Comparison of ENCODE assay signal across 8 cellular contexts in genomic region chr1:206469933-206470691, GRCh38. TPM values are rescaled to one million over a fixed set of nuclear protein-coding genes. Genes with fewer than 3 reads are reported as not detected.
DNase-seq lines count a peak whose midpoint lies in the region; TF ChIP-seq lines count a peak whose summit lies in the region.

Gene IKBKE (plus strand): TSS chr1:206470476. CDS start chr1:206473228, 2,752 bp downstream.

- peak within 1 kb of the TSS; percentile 65 for H3K4ac ChIP-seq in mesendoderm (ENCODE audit: low read depth, low read length)

- no peak within 1 kb of the TSS for H2AK5ac ChIP-seq in mesendoderm (ENCODE audit: low read length)

- H3K9me3 Mint-ChIP-seq in HFFc6 (no peaks in the 10 kb centered on the region), endodermal cell (no peaks in the 10 kb centered on the region)

- H3K27ac Mint-ChIP-seq in HFFc6 (peak within 1 kb of the TSS; percentile 86), endodermal cell (peak within 1 kb of the TSS; percentile 72)

- peak within 1 kb of the TSS; percentile 82 for H2BK5ac ChIP-seq in mesendoderm (ENCODE audit: low read length)

- peak within 1 kb of the TSS; percentile 92 for H3K4me2 ChIP-seq in mesendoderm (ENCODE audit: low read length)

- peak within 1 kb of the TSS; percentile 86 for H3K4me3 Mint-ChIP-seq in HFFc6
- H3K4me3 Mint-ChIP-seq in endodermal cell = peak within 1 kb of the TSS; percentile 63

- no peaks in the 10 kb centered on the region for H3K9me3 ChIP-seq in endodermal cell (ENCODE audit: control insufficient read depth, low read length)

- H3K4me1 ChIP-seq in endodermal cell (ENCODE audit: control insufficient read depth, insufficient read depth, low read length) (peaks cover 15% of the 10 kb centered on the region), mesendoderm (ENCODE audit: control insufficient read depth, low read depth, low read length) (peaks cover 20% of the 10 kb centered on the region)

- H3K23ac ChIP-seq in mesendoderm (ENCODE audit: low read length) = no peak within 1 kb of the TSS

- TF ChIP-seq CTCF in HFFc6 (IDR thresholded peaks at IDR 0.05) (peak; percentile 52), endodermal cell (conservative IDR thresholded peaks at IDR 0.05) (peak; percentile 61)

- no peaks in the 10 kb centered on the region for H3K79me2 ChIP-seq in mesendoderm (ENCODE audit: control insufficient read depth, insufficient read depth, low read length)

- no peaks in the 10 kb centered on the region for H3K36me3 ChIP-seq in endodermal cell (ENCODE audit: control insufficient read depth, insufficient read depth, low read length)
- no peaks in the 10 kb centered on the region for H3K36me3 ChIP-seq in mesendoderm (ENCODE audit: control insufficient read depth, insufficient read depth, low read length)

- peaks cover 10% of the 10 kb centered on the region for H3K27me3 Mint-ChIP-seq in HFFc6 (ENCODE audit: insufficient read depth)
- H3K27me3 Mint-ChIP-seq in endodermal cell (ENCODE audit: insufficient read depth) = peaks cover 21% of the 10 kb centered on the region

- H4K8ac ChIP-seq in mesendoderm (ENCODE audit: low read depth, low read length) = no peak within 1 kb of the TSS

- peaks cover 68% of the 10 kb centered on the region for H3K4me1 Mint-ChIP-seq in HFFc6 (ENCODE audit: low read depth)
- H3K4me1 Mint-ChIP-seq in endodermal cell = peaks cover 40% of the 10 kb centered on the region

- no peak within 1 kb of the TSS for H4K5ac ChIP-seq in mesendoderm (ENCODE audit: low read length)

- H3K4me3 ChIP-seq in endodermal cell (ENCODE audit: low read length) = peak within 1 kb of the TSS; percentile 87
- peak within 1 kb of the TSS; percentile 53 for H3K4me3 ChIP-seq in mesendoderm (ENCODE audit: low read length)

- H3K18ac ChIP-seq in mesendoderm (ENCODE audit: low read length) = peak within 1 kb of the TSS; percentile 12

- peak within 1 kb of the TSS; percentile 89 for H3K56ac ChIP-seq in mesendoderm (ENCODE audit: low read length)

- H2BK15ac ChIP-seq in mesendoderm (replicated peaks; ENCODE audit: low read depth) = no peak within 1 kb of the TSS

- H3K79me1 ChIP-seq in mesendoderm (ENCODE audit: low read length) = no peaks in the 10 kb centered on the region

- H3K27ac ChIP-seq in endodermal cell (ENCODE audit: low read depth, low read length) (no peak within 1 kb of the TSS), mesendoderm (ENCODE audit: low read depth, low read length) (peak within 1 kb of the TSS; percentile 40)

- H3K9ac ChIP-seq in endodermal cell (ENCODE audit: extremely low read depth, low read length, poor library complexity, severe bottlenecking) = peak within 1 kb of the TSS; percentile 25
- H3K9ac ChIP-seq in mesendoderm (ENCODE audit: low read length) = peak within 1 kb of the TSS; percentile 63

- 26 to 67% methylated on average over 1 to 10 of the region's 10 CpGs for WGBS in endodermal cell (ENCODE audit: insufficient coverage in 1 of 2, insufficient read length in 1 of 2), 2 experiments
- WGBS in mesendoderm (ENCODE audit: extremely low coverage, insufficient coverage, low lambda C conversion rate) = no CpG with 5 or more reads among the region's 10 CpGs

- no peak within 1 kb of the TSS for H2BK120ac ChIP-seq in mesendoderm (ENCODE audit: low read depth, low read length)

- no peaks in the 10 kb centered on the region for H3K27me3 ChIP-seq in endodermal cell (ENCODE audit: control insufficient read depth, insufficient read depth, low read length, poor library complexity, severe bottlenecking)
- no peaks in the 10 kb centered on the region for H3K27me3 ChIP-seq in mesendoderm (ENCODE audit: insufficient read depth, low read length, poor library complexity)

- DNase-seq in activated T-cell treated with anti-CD3 and anti-CD28 coated beads for 24 hours (ENCODE audit: low read depth) (peak; percentile 39), activated T-cell treated with anti-CD3 and anti-CD28 coated beads for 4 hours (no peak), HFFc6 (peak; percentile 70), NCI-H1092 (lab: John Stamatoyannopoulos, UW) (peak; percentile 26), endodermal cell (peak; percentile 88), mesendoderm (peak; percentile 89), superior temporal gyrus (ENCODE audit: extremely low spot score) (peak; percentile 68)
- DNase-seq in activated CD4-positive, alpha-beta T cell treated with anti-CD3 and anti-CD28 coated beads, Interleukin-2, amount 50 U/mL, for 1 hour = peak; percentile 36

- H3K36me3 Mint-ChIP-seq in HFFc6 (ENCODE audit: low read depth) = peaks cover 6% of the 10 kb centered on the region
- H3K36me3 Mint-ChIP-seq in endodermal cell (ENCODE audit: low read depth) = peaks cover 3% of the 10 kb centered on the region

RNA-seq across cellular contexts. Expression of gene IKBKE, which starts in this region (rescaled TPM):
- total RNA-seq in HFFc6 (2021; fragmentation: NEBNext Ultra II Directional; extraction: Animal tissue kit (Norgen Biotek cat#: 25700)) = 10 to 100 TPM; 15.1 to 19.6 (median 17.1) TPM
- total RNA-seq in endodermal cell = 1 to 10 TPM; 5.0 to 8.5 TPM
- polyA plus RNA-seq in endodermal cell (2013, experiment 1 of 2) = 2.7 TPM
- 1.9 TPM for polyA plus RNA-seq in endodermal cell (2013, experiment 2 of 2)
- polyA plus RNA-seq in mesendoderm (2013, experiment 1 of 2) = 3.7 TPM
- 3.8 TPM for polyA plus RNA-seq in mesendoderm (2013, experiment 2 of 2)
